Comparison of ENCODE assay signal across 11 cellular contexts in genomic region chr5:79562351-79563246, GRCh38. TPM values are rescaled to one million over a fixed set of nuclear protein-coding genes. Genes with fewer than 3 reads are reported as not detected.
A peak's percentile ranks its signal among the peaks of the same experiment; 100 is the strongest.
DNase-seq lines count a peak whose midpoint lies in the region; ATAC-seq lines count a peak whose summit lies in the region.
"Had no signal": no experiment of that assay in that cellular context is flagged by ENCODE, and none has a peak within 500 bp of the region (broad histone marks: within the 10 kb centered on the region; RNA-seq: fewer than 3 reads in every experiment).

No MANE protein-coding gene starts in this region.

- intact Hi-C loops in posterior cingulate gyrus (cut with DNase I), result no loop called here

- CTCF ChIA-PET in activated CD8-positive, alpha-beta memory T cell treated with anti-CD3 and anti-CD28 coated beads, Interleukin-2, amount 10 ng/mL, durations not matched to agents 7 days and 5 days (lab: Charles Lee), result interaction anchor here (0.7 to 1.6 kb wide), 5 partner anchors 12 to 521 kb away, joined by 3 to 4 read pairs (median 3); no protein-coding TSS in a partner anchor

- H3K27ac Mint-ChIP-seq in activated CD8-positive, alpha-beta memory T cell treated with anti-CD3 and anti-CD28 coated beads, Interleukin-2, amount 10 ng/mL, durations not matched to agents 7 days and 5 days, result peak overlapping the region; percentile 79

- no peak for DNase-seq in activated CD8-positive, alpha-beta memory T cell treated with anti-CD3 and anti-CD28 coated beads, Interleukin-2, amount 10 ng/mL, durations not matched to agents 7 days and 5 days
- DNase-seq in activated CD8-positive, alpha-beta memory T cell treated with anti-CD3 and anti-CD28 coated beads, Interleukin-2, amount 50 U/mL, for 48 hours, result no peak
- peak; percentile 50 for DNase-seq in RPMI7951 (ENCODE audit: low read depth)
- DNase-seq in epithelial cell of prostate (ENCODE audit: low read depth, low spot score), result no peak
- no peak for DNase-seq in posterior cingulate gyrus
- DNase-seq in SHP77 (lab: John Stamatoyannopoulos, UW), result no peak
- DNase-seq: activated effector memory CD4-positive, alpha-beta T cell treated with Interleukin-2 at 50 U/mL for 16 hours; NCI-H1105 treated with DMSO at 0.1 percent for 48 hours had no signal

- peak overlapping the region; percentile 44 for H3K4me2 ChIP-seq in skeletal muscle satellite cell (ENCODE audit: low read length)

- peaks cover 29% of the 10 kb centered on the region for H3K36me3 Mint-ChIP-seq in activated CD8-positive, alpha-beta memory T cell treated with anti-CD3 and anti-CD28 coated beads, Interleukin-2, amount 10 ng/mL, durations not matched to agents 7 days and 5 days

- peaks cover 23% of the 10 kb centered on the region for H3K4me1 ChIP-seq in skeletal muscle satellite cell (ENCODE audit: control insufficient read depth, insufficient read depth, low read length)
- H3K4me1 ChIP-seq: suprapubic skin had no signal

- no peaks in the 10 kb centered on the region for H3K27me3 Mint-ChIP-seq in activated CD8-positive, alpha-beta memory T cell treated with anti-CD3 and anti-CD28 coated beads, Interleukin-2, amount 10 ng/mL, durations not matched to agents 7 days and 5 days

- no peaks in the 10 kb centered on the region for H3K27me3 ChIP-seq in skeletal muscle satellite cell (ENCODE audit: control insufficient read depth, insufficient read depth, low read length)
- H3K27me3 ChIP-seq: suprapubic skin had no signal

- H3K9ac ChIP-seq in skeletal muscle satellite cell (ENCODE audit: low read depth, low read length), result no peak overlapping the region

- H3K9me3 ChIP-seq in skeletal muscle satellite cell (replicated peaks; ENCODE audit: low read length), result no peaks in the 10 kb centered on the region
- H3K9me3 ChIP-seq: suprapubic skin had no signal

- H3K9me3 Mint-ChIP-seq in activated CD8-positive, alpha-beta memory T cell treated with anti-CD3 and anti-CD28 coated beads, Interleukin-2, amount 10 ng/mL, durations not matched to agents 7 days and 5 days (ENCODE audit: low read depth), result no peaks in the 10 kb centered on the region

- peaks cover 36% of the 10 kb centered on the region for H3K4me1 Mint-ChIP-seq in activated CD8-positive, alpha-beta memory T cell treated with anti-CD3 and anti-CD28 coated beads, Interleukin-2, amount 10 ng/mL, durations not matched to agents 7 days and 5 days

- H3K4me3 ChIP-seq in skeletal muscle satellite cell (ENCODE audit: low read length), result no peak overlapping the region
- H3K4me3 ChIP-seq: suprapubic skin had no signal

- H3K4me3 Mint-ChIP-seq in activated CD8-positive, alpha-beta memory T cell treated with anti-CD3 and anti-CD28 coated beads, Interleukin-2, amount 10 ng/mL, durations not matched to agents 7 days and 5 days, result no peak overlapping the region

- no peak for ATAC-seq in activated CD8-positive, alpha-beta memory T cell treated with anti-CD3 and anti-CD28 coated beads, Interleukin-2, amount 10 ng/mL, durations not matched to agents 7 days and 5 days
- ATAC-seq in GM21717 (IDR thresholded peaks at IDR 0.05; ENCODE audit: unreplicated experiment), result no peak

- peak overlapping the region; percentile 79 for H3K27ac ChIP-seq in epithelial cell of prostate
- H3K27ac ChIP-seq: suprapubic skin had no signal

- no peaks in the 10 kb centered on the region for H3K36me3 ChIP-seq in skeletal muscle satellite cell (ENCODE audit: insufficient read depth, low read length)
- H3K36me3 ChIP-seq: suprapubic skin had no signal

RNA-seq across cellular contexts. Expression of gene HOMER1, which starts 48.7 kb away (rescaled TPM):
- 1 to 10 TPM; 2.5 to 5.2 TPM for total RNA-seq in activated CD8-positive, alpha-beta memory T cell treated with anti-CD3 and anti-CD28 coated beads, Interleukin-2, amount 10 ng/mL, durations not matched to agents 7 days and 5 days
- 3.6 and 4.9 TPM in 2 replicates for total RNA-seq in RPMI7951 (2014; rRNA removed; shearing (Covaris generic))
- 8.5 and 9.9 TPM in 2 replicates for total RNA-seq in skeletal muscle satellite cell (2012; rRNA removed)

RNA-seq across cellular contexts. Expression of gene TENT2, which starts 49.6 kb away (rescaled TPM):
- total RNA-seq in activated CD8-positive, alpha-beta memory T cell treated with anti-CD3 and anti-CD28 coated beads, Interleukin-2, amount 10 ng/mL, durations not matched to agents 7 days and 5 days, result 10 to 100 TPM; 75.0 to 82.1 TPM
- total RNA-seq in RPMI7951 (2014; rRNA removed; shearing (Covaris generic)), result 27.9 and 34.0 TPM in 2 replicates
- 30.8 and 38.8 TPM in 2 replicates for total RNA-seq in skeletal muscle satellite cell (2012; rRNA removed)
